ENCODE assay signal across 1 cellular context in the genomic region with DNA sequence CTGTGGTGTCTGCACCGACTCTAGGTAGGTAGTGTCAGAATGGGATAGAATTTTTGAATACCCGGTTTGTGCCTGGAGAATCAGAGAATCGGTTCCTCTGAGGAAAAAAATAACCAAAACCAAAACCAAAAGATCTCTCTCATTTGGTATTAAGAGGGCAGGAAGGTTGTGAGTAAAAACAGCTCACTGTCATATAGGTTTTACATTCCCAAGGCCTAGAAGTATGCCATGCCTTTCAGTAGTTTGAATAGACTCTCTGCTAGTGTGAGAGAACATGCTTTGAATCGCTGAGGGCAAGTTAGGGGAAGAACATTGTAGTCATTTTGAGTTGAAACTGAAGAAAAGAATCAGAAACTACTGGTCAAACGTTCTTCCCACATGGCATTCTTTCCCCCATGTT.
TF ChIP-seq lines count a peak whose summit lies in the region.

No MANE protein-coding gene starts in this region.

TF ChIP-seq in GM12878, 131 proteins besides CTCF, POLR2A, EP300 and RAD21 (continued from another document):
- TF ChIP-seq, protein P1, sequence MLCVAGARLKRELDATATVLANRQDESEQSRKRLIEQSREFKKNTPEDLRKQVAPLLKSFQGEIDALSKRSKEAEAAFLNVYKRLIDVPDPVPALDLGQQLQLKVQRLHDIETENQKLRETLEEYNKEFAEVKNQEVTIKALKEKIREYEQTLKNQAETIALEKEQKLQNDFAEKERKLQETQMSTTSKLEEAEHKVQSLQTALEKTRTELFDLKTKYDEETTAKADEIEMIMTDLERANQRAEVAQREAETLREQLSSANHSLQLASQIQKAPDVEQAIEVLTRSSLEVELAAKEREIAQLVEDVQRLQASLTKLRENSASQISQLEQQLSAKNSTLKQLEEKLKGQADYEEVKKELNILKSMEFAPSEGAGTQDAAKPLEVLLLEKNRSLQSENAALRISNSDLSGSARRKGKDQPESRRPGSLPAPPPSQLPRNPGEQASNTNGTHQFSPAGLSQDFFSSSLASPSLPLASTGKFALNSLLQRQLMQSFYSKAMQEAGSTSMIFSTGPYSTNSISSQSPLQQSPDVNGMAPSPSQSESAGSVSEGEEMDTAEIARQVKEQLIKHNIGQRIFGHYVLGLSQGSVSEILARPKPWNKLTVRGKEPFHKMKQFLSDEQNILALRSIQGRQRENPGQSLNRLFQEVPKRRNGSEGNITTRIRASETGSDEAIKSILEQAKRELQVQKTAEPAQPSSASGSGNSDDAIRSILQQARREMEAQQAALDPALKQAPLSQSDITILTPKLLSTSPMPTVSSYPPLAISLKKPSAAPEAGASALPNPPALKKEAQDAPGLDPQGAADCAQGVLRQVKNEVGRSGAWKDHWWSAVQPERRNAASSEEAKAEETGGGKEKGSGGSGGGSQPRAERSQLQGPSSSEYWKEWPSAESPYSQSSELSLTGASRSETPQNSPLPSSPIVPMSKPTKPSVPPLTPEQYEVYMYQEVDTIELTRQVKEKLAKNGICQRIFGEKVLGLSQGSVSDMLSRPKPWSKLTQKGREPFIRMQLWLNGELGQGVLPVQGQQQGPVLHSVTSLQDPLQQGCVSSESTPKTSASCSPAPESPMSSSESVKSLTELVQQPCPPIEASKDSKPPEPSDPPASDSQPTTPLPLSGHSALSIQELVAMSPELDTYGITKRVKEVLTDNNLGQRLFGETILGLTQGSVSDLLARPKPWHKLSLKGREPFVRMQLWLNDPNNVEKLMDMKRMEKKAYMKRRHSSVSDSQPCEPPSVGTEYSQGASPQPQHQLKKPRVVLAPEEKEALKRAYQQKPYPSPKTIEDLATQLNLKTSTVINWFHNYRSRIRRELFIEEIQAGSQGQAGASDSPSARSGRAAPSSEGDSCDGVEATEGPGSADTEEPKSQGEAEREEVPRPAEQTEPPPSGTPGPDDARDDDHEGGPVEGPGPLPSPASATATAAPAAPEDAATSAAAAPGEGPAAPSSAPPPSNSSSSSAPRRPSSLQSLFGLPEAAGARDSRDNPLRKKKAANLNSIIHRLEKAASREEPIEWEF (IDR thresholded peaks at IDR 0.05; ENCODE audit: insufficient replicate concordance, low read depth, low read length): no peak
- TF ChIP-seq RELA (IDR thresholded peaks at IDR 0.05; ENCODE audit: borderline replicate concordance, partially characterized antibody) (no peak), TBL1XR1 (IDR thresholded peaks at IDR 0.05; ENCODE audit: low read depth, low read length) (no peak), SMAD1 (IDR thresholded peaks at IDR 0.05; ENCODE audit: low read depth, partially characterized antibody) (no peak), IRF4 (IDR thresholded peaks at IDR 0.05; ENCODE audit: low read depth, low read length) (no peak), EED (IDR thresholded peaks at IDR 0.05; ENCODE audit: low read depth) (no peak), SUPT20H (IDR thresholded peaks at IDR 0.05; ENCODE audit: borderline replicate concordance, control insufficient read depth, low read depth, low read length) (no peak)
